16 cellular contexts compared by ENCODE assay signal in genomic region chr10:118607768-118608354, GRCh38. TPM values are rescaled to one million over a fixed set of nuclear protein-coding genes. Genes with fewer than 3 reads are reported as not detected.
DNase-seq lines count a peak whose midpoint lies in the region; ATAC-seq and TF ChIP-seq lines count a peak whose summit lies in the region.
"Had no signal": no experiment of that assay in that cellular context is flagged by ENCODE, and none has a peak within 500 bp of the region (broad histone marks: within the 10 kb centered on the region; RNA-seq: fewer than 3 reads in every experiment).

No MANE protein-coding gene starts in this region.

- no peak overlapping the region for H3K23ac ChIP-seq in trophoblast cell (ENCODE audit: low read length)

- H3K79me2 ChIP-seq in trophoblast cell (ENCODE audit: control insufficient read depth, insufficient read depth, low read length, poor library complexity) = no peaks in the 10 kb centered on the region

- H3K4me3 ChIP-seq in body of pancreas = no peak overlapping the region
- H3K4me3 ChIP-seq in trophoblast cell (ENCODE audit: low read depth, low read length) = peak overlapping the region; percentile 6
- H3K4me3 ChIP-seq: BLaER1, GM23248 had no signal

- no peak overlapping the region for H3K4me2 ChIP-seq in trophoblast cell (ENCODE audit: low read length)
- H3K4me2 ChIP-seq: BLaER1 had no signal

- no peak for TF ChIP-seq POLR2A in body of pancreas (IDR thresholded peaks at IDR 0.05)

- no peak overlapping the region for H3K18ac ChIP-seq in trophoblast cell (ENCODE audit: low read length)

- no peak overlapping the region for H4K8ac ChIP-seq in trophoblast cell (ENCODE audit: low read depth, low read length)

- TF ChIP-seq CTCF in body of pancreas (IDR thresholded peaks at IDR 0.05) = no peak

- H4K91ac ChIP-seq in trophoblast cell (ENCODE audit: low read depth, low read length) = no peak overlapping the region

- no peak overlapping the region for H2AK5ac ChIP-seq in trophoblast cell (ENCODE audit: low read length)

- H3K9ac ChIP-seq in trophoblast cell (ENCODE audit: low read length) = no peak overlapping the region
- H3K9ac ChIP-seq: BLaER1, GM23248 had no signal

- 0 out of 2 replicates have a peak, but pooled peaks have one; percentile 53 for TF ChIP-seq EP300 in Ishikawa (IDR thresholded peaks at IDR 0.05; ENCODE audit: borderline replicate concordance)

- no peak overlapping the region for H4K12ac ChIP-seq in trophoblast cell (ENCODE audit: low read depth, low read length)

- no peak overlapping the region for H2BK5ac ChIP-seq in trophoblast cell (ENCODE audit: low read depth, low read length, poor library complexity)

- H2AFZ ChIP-seq in trophoblast cell (ENCODE audit: insufficient read depth, low read length, poor library complexity) = no peak overlapping the region
- H2AFZ ChIP-seq: GM23248 had no signal

- WGBS in body of pancreas, 2 donors = 47 to 62% methylated on average over 3 of the region's 4 CpGs
- no CpG with 5 or more reads among the region's 4 CpGs for WGBS in trophoblast cell (ENCODE audit: extremely low coverage, insufficient coverage, insufficient read length)

- ATAC-seq in body of pancreas (peak; percentile 50), GM21526 (IDR thresholded peaks at IDR 0.05; ENCODE audit: low FRiP score, unreplicated experiment) (no peak), HG03139 (IDR thresholded peaks at IDR 0.05; ENCODE audit: unreplicated experiment) (no peak)

- H3K14ac ChIP-seq in trophoblast cell (ENCODE audit: low read length) = no peak overlapping the region

- H3K27ac ChIP-seq in body of pancreas (no peak overlapping the region), trophoblast cell (ENCODE audit: low read depth, low read length) (no peak overlapping the region)
- H3K27ac ChIP-seq: 22Rv1, BLaER1, GM23248 had no signal

- no peak overlapping the region for H2BK12ac ChIP-seq in trophoblast cell (ENCODE audit: low read length)

- peaks cover 9% of the 10 kb centered on the region for H3K4me1 ChIP-seq in body of pancreas
- no peaks in the 10 kb centered on the region for H3K4me1 ChIP-seq in trophoblast cell (ENCODE audit: control insufficient read depth in 1 of 2, insufficient read depth in 2 of 2, low read length in 2 of 2)
- H3K4me1 ChIP-seq: BLaER1 had no signal

- no peak overlapping the region for H3K4ac ChIP-seq in trophoblast cell (ENCODE audit: low read depth, low read length)

- no peak for TF ChIP-seq RAD21 in Ishikawa (IDR thresholded peaks at IDR 0.05; ENCODE audit: low read depth)

- H3K27me3 ChIP-seq in body of pancreas = no peaks in the 10 kb centered on the region
- no peaks in the 10 kb centered on the region for H3K27me3 ChIP-seq in trophoblast cell (ENCODE audit: insufficient read depth, low read length)
- H3K27me3 ChIP-seq: BLaER1 had no signal

- no peaks in the 10 kb centered on the region for H3K79me1 ChIP-seq in trophoblast cell (ENCODE audit: low read length)

- H3K9me3 ChIP-seq in body of pancreas (no peaks in the 10 kb centered on the region), trophoblast cell (ENCODE audit: insufficient read depth, low read depth, low read length) (peaks cover 9% of the 10 kb centered on the region)

- peak; percentile 21 to 70 for DNase-seq in NCI-H2081 (lab: John Stamatoyannopoulos, UW)
- no peak for DNase-seq in NCI-H2081 treated with DMSO at 0.1 percent for 48 hours (lab: John Stamatoyannopoulos, UW)
- DNase-seq in body of pancreas = peak; percentile 46 to 67 (median 56)
- no peak for DNase-seq in trophoblast cell
- no peak for DNase-seq in NCI-H2171 (lab: John Stamatoyannopoulos, UW)
- DNase-seq: AML-193, GF-D8, GM23248, IMR-90 had no signal

- H3K36me3 ChIP-seq in body of pancreas (replicated peaks in 1 of 2; ENCODE audit: insufficient read depth in 1 of 2, low read depth in 2 of 2) (no peaks in the 10 kb centered on the region), trophoblast cell (ENCODE audit: control insufficient read depth in 1 of 2, insufficient read depth in 2 of 2, low read length in 2 of 2) (no peaks in the 10 kb centered on the region)
- H3K36me3 ChIP-seq: BLaER1 had no signal

- no peak overlapping the region for H2BK120ac ChIP-seq in trophoblast cell (ENCODE audit: insufficient read depth, low read length, poor library complexity)

- intact Hi-C loops in body of pancreas (cut with DNase I) = no loop called here

TF ChIP-seq in Ishikawa, 13 proteins besides CTCF, POLR2A, EP300 and RAD21:
- TF ChIP-seq MAX (IDR thresholded peaks at IDR 0.05) (0 out of 2 replicates have a peak, but pooled peaks have one; percentile 19), ZBTB7A (IDR thresholded peaks at IDR 0.05; ENCODE audit: low read depth) (no peak), TCF12 (IDR thresholded peaks at IDR 0.05; ENCODE audit: low read depth) (peak; percentile 88), NFIC (IDR thresholded peaks at IDR 0.05) (peak; percentile 85)
- TF ChIP-seq, protein P1, sequence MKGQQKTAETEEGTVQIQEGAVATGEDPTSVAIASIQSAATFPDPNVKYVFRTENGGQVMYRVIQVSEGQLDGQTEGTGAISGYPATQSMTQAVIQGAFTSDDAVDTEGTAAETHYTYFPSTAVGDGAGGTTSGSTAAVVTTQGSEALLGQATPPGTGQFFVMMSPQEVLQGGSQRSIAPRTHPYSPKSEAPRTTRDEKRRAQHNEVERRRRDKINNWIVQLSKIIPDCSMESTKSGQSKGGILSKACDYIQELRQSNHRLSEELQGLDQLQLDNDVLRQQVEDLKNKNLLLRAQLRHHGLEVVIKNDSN (IDR thresholded peaks at IDR 0.05) = no peak

RNA-seq across cellular contexts. Expression of gene PRLHR, which starts 12.4 kb away (rescaled TPM):
- not detected for total RNA-seq in body of pancreas
- not detected in 2 replicates for polyA plus RNA-seq in trophoblast cell (2013)
- total RNA-seq: A673, GM23248, HT-29, IMR-90 had no signal
- polyA plus RNA-seq: GM23248, IMR-90 had no signal

Comparison
In these comparisons a context has a peak if more than half of its experiments do, and no peak if none do; other contexts are left out.
1. DNase-seq: peak in NCI-H2081 (2 of 2) and body of pancreas (4 of 4); none in NCI-H2081 treated with DMSO at 0.1 percent for 48 hours (single experiment), trophoblast cell (0 of 2) and NCI-H2171 (single experiment).